ENCODE assay signal across 1 cellular context in genomic region chr11:5891216-5891800, GRCh38.
TF ChIP-seq lines count a peak whose summit lies in the region.

No MANE protein-coding gene starts in this region.

TF ChIP-seq in WTC11, 78 proteins besides CTCF, POLR2A, EP300 and RAD21 (continued from another document):
- TF ChIP-seq ATF6 (CRISPR knock-in tag; IDR thresholded peaks at IDR 0.05): no peak
- no peak for TF ChIP-seq PRDM15 (CRISPR knock-in tag; IDR thresholded peaks at IDR 0.05)
- no peak for TF ChIP-seq ELF4 (CRISPR knock-in tag; IDR thresholded peaks at IDR 0.05; ENCODE audit: low read depth)
